In the genomic region with DNA sequence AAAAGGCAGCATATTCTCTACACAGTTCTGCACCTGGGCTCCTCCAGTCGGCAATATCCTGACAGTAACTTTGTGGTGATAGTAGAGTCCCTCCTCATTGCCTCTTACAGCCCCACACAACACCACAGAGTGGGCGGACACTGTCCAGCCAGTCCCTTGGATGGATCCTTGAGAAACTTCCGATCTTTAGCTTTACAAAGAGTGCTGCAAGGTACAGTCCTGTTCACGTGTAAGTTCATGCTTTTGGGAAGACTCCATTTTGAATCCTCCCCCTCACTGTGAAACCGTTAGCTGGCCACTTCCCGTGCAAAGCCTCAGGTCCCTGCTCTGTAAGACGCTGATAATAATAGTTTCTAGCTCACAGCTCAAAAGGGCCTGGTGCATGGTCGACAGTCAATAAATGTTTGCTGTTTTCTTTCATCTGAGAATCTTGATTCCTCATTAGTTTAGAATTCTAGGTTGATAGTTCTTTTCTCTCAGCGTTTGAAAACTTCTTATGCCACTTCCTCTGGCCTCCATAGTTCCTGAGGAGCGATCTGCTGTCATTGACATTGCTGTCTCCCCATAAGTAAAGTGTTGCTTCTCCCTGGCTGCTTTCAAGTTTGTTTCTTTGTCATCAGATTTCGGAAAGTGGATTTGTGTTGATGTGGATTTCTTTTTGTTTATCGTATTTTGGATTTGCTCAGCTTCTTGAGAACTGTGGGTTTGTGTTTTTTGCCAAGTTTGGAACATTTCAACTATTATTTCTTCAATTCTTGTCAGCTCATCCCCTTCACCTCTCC, we compare ENCODE assay signal across 30 cellular contexts.
"Had no signal": no experiment of that assay in that cellular context is flagged by ENCODE, and none has a peak within 500 bp of the region (broad histone marks: within the 10 kb centered on the region; RNA-seq: fewer than 3 reads in every experiment).

No MANE protein-coding gene starts in this region.

- H3K27ac ChIP-seq: colonic mucosa, dorsolateral prefrontal cortex, hepatocyte, left lung, spleen, thoracic aorta, upper lobe of left lung, VCaP had no signal

- H3K4me1 ChIP-seq: colonic mucosa, left lung, spleen, upper lobe of left lung had no signal

- FAIRE-seq: astrocyte, endothelial cell of umbilical vein, frontal cortex had no signal

- H3K4me2 ChIP-seq: hepatocyte had no signal

- H3K27me3 Mint-ChIP-seq: activated CD4-positive, alpha-beta T cell treated with anti-CD3 and anti-CD28 coated beads, Interleukin-2, amount 10 ng/mL, durations not matched to agents 7 days and 5 days had no signal

- H3K36me3 Mint-ChIP-seq: immature natural killer cell; naive thymus-derived CD4-positive, alpha-beta T cell; T-cell had no signal

- H3K79me2 ChIP-seq: hepatocyte had no signal

- H2AFZ ChIP-seq: hepatocyte had no signal

- ATAC-seq: activated CD8-positive, alpha-beta T cell treated with anti-CD3 and anti-CD28 coated beads, Interleukin-2, amount 10 ng/mL, durations not matched to agents 7 days and 5 days; activated naive CD4-positive, alpha-beta T cell treated with anti-CD3 and anti-CD28 coated beads, Interleukin-2, amount 50 U/mL, for 72 hours; effector memory CD8-positive, alpha-beta T cell; esophagus mucosa; left lung; naive thymus-derived CD4-positive, alpha-beta T cell; T-cell had no signal

- H3K4me1 Mint-ChIP-seq: activated CD4-positive, alpha-beta T cell treated with anti-CD3 and anti-CD28 coated beads, Interleukin-2, amount 10 ng/mL, durations not matched to agents 7 days and 5 days; immature natural killer cell; naive thymus-derived CD4-positive, alpha-beta T cell; T-cell had no signal

- H3K4me3 ChIP-seq: colonic mucosa, dorsolateral prefrontal cortex, hepatocyte, left lung, lung, spleen, thoracic aorta, upper lobe of left lung had no signal

- H3K36me3 ChIP-seq: colonic mucosa, left lung, spleen, thoracic aorta, upper lobe of left lung had no signal

- H3K9me3 Mint-ChIP-seq: effector memory CD8-positive, alpha-beta T cell; immature natural killer cell had no signal

- H3K27ac Mint-ChIP-seq: activated CD4-positive, alpha-beta T cell treated with anti-CD3 and anti-CD28 coated beads, Interleukin-2, amount 10 ng/mL, durations not matched to agents 7 days and 5 days; activated CD8-positive, alpha-beta T cell treated with anti-CD3 and anti-CD28 coated beads, Interleukin-2, amount 10 ng/mL, durations not matched to agents 7 days and 5 days; effector memory CD8-positive, alpha-beta T cell; immature natural killer cell; naive thymus-derived CD4-positive, alpha-beta T cell; T-cell had no signal

- H3K9me3 ChIP-seq: colonic mucosa, left lung, thoracic aorta, upper lobe of left lung had no signal

- H3K27me3 ChIP-seq: colonic mucosa, dorsolateral prefrontal cortex, hepatocyte, left lung, spleen, upper lobe of left lung had no signal

- H3K4me3 Mint-ChIP-seq: activated CD4-positive, alpha-beta T cell treated with anti-CD3 and anti-CD28 coated beads, Interleukin-2, amount 10 ng/mL, durations not matched to agents 7 days and 5 days; activated CD8-positive, alpha-beta T cell treated with anti-CD3 and anti-CD28 coated beads, Interleukin-2, amount 10 ng/mL, durations not matched to agents 7 days and 5 days; effector memory CD8-positive, alpha-beta T cell; immature natural killer cell; naive thymus-derived CD4-positive, alpha-beta T cell; neural crest cell; T-cell had no signal

- DNase-seq: activated CD4-positive, alpha-beta T cell treated with anti-CD3 and anti-CD28 coated beads, Interleukin-2, amount 10 ng/mL, durations not matched to agents 7 days and 5 days; activated CD4-positive, CD25-positive, alpha-beta regulatory T cell treated with anti-CD3 and anti-CD28 coated beads, Interleukin-2, amount 50 U/mL, for 72 hours; activated CD8-positive, alpha-beta T cell treated with anti-CD3 and anti-CD28 coated beads, Interleukin-2, amount 10 ng/mL, durations not matched to agents 7 days and 5 days; activated T-cell treated with anti-CD3 and anti-CD28 coated beads, Interleukin-2, amount 50 U/mL, for 1 hour; central memory CD4-positive, alpha-beta T cell; colonic mucosa; dorsolateral prefrontal cortex; effector memory CD8-positive, alpha-beta T cell; glutamatergic neuron; immature natural killer cell; kidney glomerular epithelial cell; left lung; naive thymus-derived CD4-positive, alpha-beta T cell; posterior cingulate gyrus; spleen; stimulated activated CD4-positive, alpha-beta T cell treated with anti-CD3 and anti-CD28 coated beads, Interleukin-4, amount 100 ng/mL, for 1 hour; stimulated activated naive CD4-positive, alpha-beta T cell treated with Interleukin-2 at 50 U/mL for 16 hours; T-cell; T-helper 9 cell; upper lobe of left lung had no signal
